In genomic region chr17:72099919-72100318, GRCh38 we compare ENCODE assay signal across 22 cellular contexts. TPM values are rescaled to one million over a fixed set of nuclear protein-coding genes. Genes with fewer than 3 reads are reported as not detected.
"Had no signal": no experiment of that assay in that cellular context is flagged by ENCODE, and none has a peak within 500 bp of the region (broad histone marks: within the 10 kb centered on the region; RNA-seq: fewer than 3 reads in every experiment).

No MANE protein-coding gene starts in this region.

- H3K9ac ChIP-seq: neural progenitor cell had no signal

- H3K36me3 ChIP-seq: neural progenitor cell, sigmoid colon, upper lobe of left lung had no signal

- H2AFZ ChIP-seq: neural progenitor cell had no signal

- H3K4me2 ChIP-seq: neural progenitor cell had no signal

- FAIRE-seq: endometrium had no signal

- H3K27me3 ChIP-seq: neural progenitor cell, sigmoid colon, upper lobe of left lung had no signal

- DNase-seq: activated CD4-positive, alpha-beta T cell treated with anti-CD3 and anti-CD28 coated beads, Interleukin-2, amount 50 U/mL, for 4 hours; activated CD8-positive, alpha-beta memory T cell treated with anti-CD3 and anti-CD28 coated beads for 24 hours; activated CD8-positive, alpha-beta memory T cell treated with anti-CD3 and anti-CD28 coated beads, Interleukin-2, amount 50 U/mL, for 4 hours; activated naive CD4-positive, alpha-beta T cell treated with Interleukin-2 at 50 U/mL for 16 hours; activated naive CD8-positive, alpha-beta T cell treated with anti-CD3 and anti-CD28 coated beads for 36 hours; activated T-cell treated with anti-CD3 and anti-CD28 coated beads, Interleukin-2, amount 50 U/mL, for 24 hours; amygdala; erythroblast; foreskin melanocyte; naive thymus-derived CD8-positive, alpha-beta T cell; sigmoid colon; stimulated activated CD4-positive, alpha-beta T cell treated with anti-CD3 and anti-CD28 coated beads, Interleukin-2, amount 100 ng/mL, for 48 hours; stimulated activated naive CD4-positive, alpha-beta T cell treated with Interleukin-2 at 50 U/mL for 16 hours; T-helper 1 cell; T-helper 9 cell; upper lobe of left lung had no signal

- H3K9me3 ChIP-seq: sigmoid colon, upper lobe of left lung had no signal

- H3K27ac ChIP-seq: neural progenitor cell, sigmoid colon, upper lobe of left lung had no signal

- H3K4me1 ChIP-seq: neural progenitor cell, sigmoid colon, upper lobe of left lung had no signal

- ATAC-seq: left lobe of liver; naive thymus-derived CD8-positive, alpha-beta T cell; WTC11 had no signal

- H3K4me3 ChIP-seq: lung, neural progenitor cell, sigmoid colon, upper lobe of left lung had no signal

RNA-seq across cellular contexts. Expression of gene SOX9, which starts 20.9 kb away (rescaled TPM):
- total RNA-seq: activated naive CD8-positive, alpha-beta T cell treated with anti-CD3 and anti-CD28 coated beads for 36 hours; activated T-helper 2 cell treated with anti-CD3 and anti-CD28 coated beads, Interferon-gamma antibody, Interleukin-2, Interleukin-4, amounts not matched to agents 10 μg/mL and 5 μg/mL and 100 μg/mL, durations not matched to agents 14 hours and 24 hours and 36 hours; naive thymus-derived CD8-positive, alpha-beta T cell had no signal
- polyA plus RNA-seq: naive thymus-derived CD8-positive, alpha-beta T cell had no signal
